ENCODE assay signal across 15 cellular contexts in genomic region chr11:57310091-57310490, GRCh38. TPM values are rescaled to one million over a fixed set of nuclear protein-coding genes. Genes with fewer than 3 reads are reported as not detected.
DNase-seq lines count a peak whose midpoint lies in the region; ATAC-seq and TF ChIP-seq lines count a peak whose summit lies in the region.
"Had no signal": no experiment of that assay in that cellular context is flagged by ENCODE, and none has a peak within 500 bp of the region (broad histone marks: within the 10 kb centered on the region; RNA-seq: fewer than 3 reads in every experiment).

No MANE protein-coding gene starts in this region.

- peaks cover 18% of the 10 kb centered on the region for H3K36me3 Mint-ChIP-seq in dendritic cell treated with granulocyte-macrophage colony-stimulating factor and Interleukin-4, amounts not matched to agents 40 ng/mL and 50 ng/mL, for 4 days (ENCODE audit: low read depth)

- no peak for TF ChIP-seq CTCF in Peyer's patch (IDR thresholded peaks at IDR 0.05)
- no peak for TF ChIP-seq CTCF in lower lobe of right lung (IDR thresholded peaks at IDR 0.05)
- TF ChIP-seq CTCF in thoracic aorta (IDR thresholded peaks at IDR 0.05), result no peak

- peaks cover 17% of the 10 kb centered on the region for H3K27me3 Mint-ChIP-seq in dendritic cell treated with granulocyte-macrophage colony-stimulating factor and Interleukin-4, amounts not matched to agents 40 ng/mL and 50 ng/mL, for 4 days
- H3K27me3 Mint-ChIP-seq: activated CD4-positive, alpha-beta memory T cell treated with anti-CD3 and anti-CD28 coated beads for 36 hours; T-cell had no signal

- no peak for TF ChIP-seq POLR2A in Peyer's patch (IDR thresholded peaks at IDR 0.05)

- intact Hi-C loops in dendritic cell treated with granulocyte-macrophage colony-stimulating factor and Interleukin-4, amounts not matched to agents 40 ng/mL and 50 ng/mL, for 4 days (cut with micrococcal nuclease), result no loop called here
- intact Hi-C loops in lower lobe of right lung (cut with DNase I), result no loop called here

- H3K27ac ChIP-seq in Peyer's patch, result peak overlapping the region in 3 of 4 donors; percentile 54 to 96 (median 88)
- H3K27ac ChIP-seq in lower lobe of right lung, result peak overlapping the region; percentile 84
- peak overlapping the region; percentile 16 to 84 for H3K27ac ChIP-seq in thoracic aorta

- peak overlapping the region; percentile 86 for H3K27ac Mint-ChIP-seq in dendritic cell treated with granulocyte-macrophage colony-stimulating factor and Interleukin-4, amounts not matched to agents 40 ng/mL and 50 ng/mL, for 4 days
- H3K27ac Mint-ChIP-seq: activated CD4-positive, alpha-beta memory T cell treated with anti-CD3 and anti-CD28 coated beads for 36 hours; T-cell had no signal

- H3K9me3 Mint-ChIP-seq in dendritic cell treated with granulocyte-macrophage colony-stimulating factor and Interleukin-4, amounts not matched to agents 40 ng/mL and 50 ng/mL, for 4 days, result no peaks in the 10 kb centered on the region
- H3K9me3 Mint-ChIP-seq: activated CD4-positive, alpha-beta memory T cell treated with anti-CD3 and anti-CD28 coated beads for 36 hours; H9; naive B cell; T-cell had no signal

- peak overlapping the region in 2 of 4 donors; percentile 61 to 74 for H3K4me3 ChIP-seq in Peyer's patch
- peak overlapping the region; percentile 64 for H3K4me3 ChIP-seq in lower lobe of right lung
- H3K4me3 ChIP-seq in thoracic aorta, result peak overlapping the region; percentile 80
- H3K4me3 ChIP-seq in H7 (ENCODE audit: insufficient read depth, low read depth, low read length), result no peak overlapping the region

- H3K36me3 ChIP-seq in Peyer's patch (peaks cover 0 to 46% (median 0%) of the 10 kb centered on the region in 3 donors), lower lobe of right lung (peaks cover 62% of the 10 kb centered on the region), thoracic aorta (peaks cover 45% of the 10 kb centered on the region), H7 (replicated peaks; ENCODE audit: control insufficient read depth, insufficient read depth, low read length) (peaks cover 41% of the 10 kb centered on the region)

- no peaks in the 10 kb centered on the region for H3K9me3 ChIP-seq in Peyer's patch
- no peaks in the 10 kb centered on the region for H3K9me3 ChIP-seq in lower lobe of right lung
- no peaks in the 10 kb centered on the region for H3K9me3 ChIP-seq in thoracic aorta

- H3K4me3 Mint-ChIP-seq in dendritic cell treated with granulocyte-macrophage colony-stimulating factor and Interleukin-4, amounts not matched to agents 40 ng/mL and 50 ng/mL, for 4 days, result no peak overlapping the region
- H3K4me3 Mint-ChIP-seq: activated CD4-positive, alpha-beta memory T cell treated with anti-CD3 and anti-CD28 coated beads for 36 hours had no signal

- H3K4me1 Mint-ChIP-seq in dendritic cell treated with granulocyte-macrophage colony-stimulating factor and Interleukin-4, amounts not matched to agents 40 ng/mL and 50 ng/mL, for 4 days (ENCODE audit: low read depth), result peaks cover 54% of the 10 kb centered on the region

- H3K4me1 ChIP-seq in Peyer's patch (peaks cover 0 to 84% (median 7%) of the 10 kb centered on the region in 4 donors), lower lobe of right lung (peaks cover 85% of the 10 kb centered on the region), thoracic aorta (ENCODE audit: control insufficient read depth in 1 of 2, low read depth in 2 of 2) (peaks cover 35 to 67% of the 10 kb centered on the region in 2 donors)

- H3K27me3 ChIP-seq in Peyer's patch (no peaks in the 10 kb centered on the region), lower lobe of right lung (ENCODE audit: low read depth) (no peaks in the 10 kb centered on the region), thoracic aorta (replicated peaks; ENCODE audit: insufficient read depth) (no peaks in the 10 kb centered on the region), H7 (ENCODE audit: control insufficient read depth, insufficient read depth, low read length) (no peaks in the 10 kb centered on the region)

- ATAC-seq in lower lobe of right lung (no peak), thoracic aorta (ENCODE audit: insufficient number of reproducible peaks, low FRiP score, low read depth) (no peak), HG02588 (IDR thresholded peaks at IDR 0.05; ENCODE audit: unreplicated experiment) (no peak)
- ATAC-seq: T-cell had no signal

- peak in 1 of 3 donors; percentile 46 for DNase-seq in Peyer's patch
- DNase-seq in lower lobe of right lung, result no peak
- no peak for DNase-seq in thoracic aorta (ENCODE audit: low spot score)
- DNase-seq in NCI-H345 treated with DMSO at 0.1 percent for 48 hours (lab: John Stamatoyannopoulos, UW; ENCODE audit: unreplicated experiment), result no peak
- no peak for DNase-seq in H7
- no peak for DNase-seq in NCI-H146 treated with DMSO at 0.1 percent for 48 hours (lab: John Stamatoyannopoulos, UW; ENCODE audit: unreplicated experiment)
- DNase-seq: activated CD4-positive, alpha-beta memory T cell treated with anti-CD3 and anti-CD28 coated beads for 36 hours; cortex of kidney; H9; naive B cell; NCI-H2081; stimulated activated CD8-positive, alpha-beta memory T cell treated with anti-CD3 and anti-CD28 coated beads, Interleukin-4, amount 100 ng/mL, for 48 hours; T-cell had no signal

RNA-seq across cellular contexts. Expression of gene TNKS1BP1, which starts 14.7 kb away (rescaled TPM):
- total RNA-seq in Peyer's patch (100 to 1,000 TPM in 3 of 4 donors, 10 to 100 TPM in 1; 91.8 to 156 (median 139) TPM), lower lobe of right lung (147 TPM), thoracic aorta (100 to 1,000 TPM; 105 to 153 TPM)
- total RNA-seq in H7 (2014; rRNA removed; shearing (Covaris generic)), result 38.3 and 48.5 TPM in 2 replicates

RNA-seq across cellular contexts. Expression of gene SSRP1, which starts 25.6 kb away (rescaled TPM):
- total RNA-seq in Peyer's patch (100 to 1,000 TPM in 1 of 4 donors, 10 to 100 TPM in 3; 39.9 to 106 (median 50.6) TPM), lower lobe of right lung (62.2 TPM), thoracic aorta (10 to 100 TPM; 42.0 to 51.4 TPM)
- total RNA-seq in H7 (2014; rRNA removed; shearing (Covaris generic)), result 158 and 173 TPM in 2 replicates

RNA-seq across cellular contexts. Expression of gene P2RX3, which starts 28.1 kb away (rescaled TPM):
- total RNA-seq in Peyer's patch, result under 1 TPM in 1 of 4 donors, not detected in 3; 0.80 TPM
- total RNA-seq in lower lobe of right lung, result not detected
- total RNA-seq in thoracic aorta, result not detected
- total RNA-seq in H7 (2014; rRNA removed; shearing (Covaris generic)), result not detected in 2 replicates
- total RNA-seq: activated CD4-positive, alpha-beta memory T cell treated with anti-CD3 and anti-CD28 coated beads for 36 hours; T-cell had no signal
